21 cellular contexts compared by ENCODE assay signal in genomic region chr16:7217797-7218196, GRCh38.
"Had no signal": no experiment of that assay in that cellular context is flagged by ENCODE, and none has a peak within 500 bp of the region (broad histone marks: within the 10 kb centered on the region; RNA-seq: fewer than 3 reads in every experiment).

No MANE protein-coding gene starts in this region.

- H2AFZ ChIP-seq: hepatocyte had no signal

- H3K4me1 ChIP-seq: esophagus muscularis mucosa, foreskin keratinocyte, gastroesophageal sphincter, heart left ventricle, psoas muscle, spleen, transverse colon had no signal

- H3K27me3 Mint-ChIP-seq: memory B cell; stimulated activated memory B cell treated with anti-CD40 and anti-IgM and Interleukin-4, amounts not matched to agents 10 μg/mL and 1 μg/mL and 100 μg/mL, for 72 hours; stimulated activated naive CD8-positive, alpha-beta T cell treated with anti-CD3 and anti-CD28 coated beads, Interleukin-15, Interleukin-2, amounts not matched to agents 100 ng/mL and 50 ng/mL, for 24 hours had no signal

- H3K27ac Mint-ChIP-seq: memory B cell; natural killer cell; stimulated activated memory B cell treated with anti-CD40 and anti-IgM and Interleukin-4, amounts not matched to agents 10 μg/mL and 1 μg/mL and 100 μg/mL, for 72 hours; stimulated activated naive CD8-positive, alpha-beta T cell treated with anti-CD3 and anti-CD28 coated beads, Interleukin-15, Interleukin-2, amounts not matched to agents 100 ng/mL and 50 ng/mL, for 24 hours had no signal

- H3K4me3 Mint-ChIP-seq: memory B cell; natural killer cell; neural crest cell; stimulated activated memory B cell treated with anti-CD40 and anti-IgM and Interleukin-4, amounts not matched to agents 10 μg/mL and 1 μg/mL and 100 μg/mL, for 72 hours; stimulated activated naive CD8-positive, alpha-beta T cell treated with anti-CD3 and anti-CD28 coated beads, Interleukin-15, Interleukin-2, amounts not matched to agents 100 ng/mL and 50 ng/mL, for 24 hours had no signal

- H3K79me2 ChIP-seq: hepatocyte had no signal

- FAIRE-seq: kidney had no signal

- H3K4me2 ChIP-seq: hepatocyte had no signal

- H3K27ac ChIP-seq: esophagus muscularis mucosa, foreskin keratinocyte, gastroesophageal sphincter, heart left ventricle, hepatocyte, psoas muscle, skin epidermis, spleen, thoracic aorta, transverse colon had no signal

- H3K4me1 Mint-ChIP-seq: memory B cell; natural killer cell; stimulated activated memory B cell treated with anti-CD40 and anti-IgM and Interleukin-4, amounts not matched to agents 10 μg/mL and 1 μg/mL and 100 μg/mL, for 72 hours had no signal

- DNase-seq: cerebellar nuclear complex; cortex of kidney; foreskin keratinocyte; heart left ventricle; kidney; natural killer cell; nucleus accumbens; psoas muscle; spleen; stimulated activated CD4-positive, alpha-beta T cell treated with anti-CD3 and anti-CD28 coated beads, Interleukin-4, amount 100 ng/mL, for 4 hours; transverse colon had no signal

- H3K36me3 Mint-ChIP-seq: memory B cell; natural killer cell; stimulated activated memory B cell treated with anti-CD40 and anti-IgM and Interleukin-4, amounts not matched to agents 10 μg/mL and 1 μg/mL and 100 μg/mL, for 72 hours had no signal

- H3K9me3 ChIP-seq: esophagus muscularis mucosa, gastroesophageal sphincter, heart left ventricle, psoas muscle, thoracic aorta, transverse colon had no signal

- H3K27me3 ChIP-seq: esophagus muscularis mucosa, foreskin keratinocyte, heart left ventricle, hepatocyte, spleen, transverse colon had no signal

- H3K36me3 ChIP-seq: esophagus muscularis mucosa, gastroesophageal sphincter, heart left ventricle, spleen, thoracic aorta, transverse colon had no signal

- H3K4me3 ChIP-seq: esophagus muscularis mucosa, gastroesophageal sphincter, heart left ventricle, hepatocyte, lung, psoas muscle, skin epidermis, spleen, thoracic aorta, transverse colon had no signal
